In the genomic region with DNA sequence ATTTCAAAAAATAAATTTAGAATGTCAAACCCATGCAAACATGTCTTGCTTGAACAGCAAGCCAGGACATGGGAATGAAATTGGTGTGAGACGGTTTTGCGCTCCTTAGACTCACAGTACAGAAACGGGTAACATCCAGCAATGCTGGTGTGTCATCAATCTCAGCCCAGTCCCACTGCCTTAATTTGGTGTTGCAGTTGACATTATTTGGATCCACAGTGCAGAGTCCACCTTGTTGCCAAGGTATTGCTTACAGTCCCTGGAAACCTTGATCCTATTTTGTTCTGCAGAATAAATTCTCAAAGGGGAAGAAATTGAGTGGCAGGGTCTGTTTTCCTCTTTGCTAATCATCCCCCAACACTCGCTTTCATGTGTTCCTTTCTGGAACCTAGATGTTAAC, we compare ENCODE assay signal across 1 cellular context.
TF ChIP-seq lines count a peak whose summit lies in the region.

No MANE protein-coding gene starts in this region.

TF ChIP-seq in liver, 16 proteins besides CTCF, POLR2A, EP300 and RAD21 (continued from another document):
- TF ChIP-seq HNF4A (conservative IDR thresholded peaks at IDR 0.05) (peak; percentile 95 to 97), GABPA (IDR thresholded peaks at IDR 0.05 in 1 of 2, conservative IDR thresholded peaks at IDR 0.05 in 1 of 2) (no peak), FOXA1 (IDR thresholded peaks at IDR 0.05) (no peak), RXRA (IDR thresholded peaks at IDR 0.05) (peak; percentile 12 to 49), HNF4G (IDR thresholded peaks at IDR 0.05) (peak; percentile 81), NR2F2 (IDR thresholded peaks at IDR 0.05) (no peak), JUND (IDR thresholded peaks at IDR 0.05) (peak; percentile 25 to 75)
- TF ChIP-seq, protein P1, sequence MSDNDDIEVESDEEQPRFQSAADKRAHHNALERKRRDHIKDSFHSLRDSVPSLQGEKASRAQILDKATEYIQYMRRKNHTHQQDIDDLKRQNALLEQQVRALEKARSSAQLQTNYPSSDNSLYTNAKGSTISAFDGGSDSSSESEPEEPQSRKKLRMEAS (IDR thresholded peaks at IDR 0.05): peak; percentile 29
- TF ChIP-seq, protein P2, sequence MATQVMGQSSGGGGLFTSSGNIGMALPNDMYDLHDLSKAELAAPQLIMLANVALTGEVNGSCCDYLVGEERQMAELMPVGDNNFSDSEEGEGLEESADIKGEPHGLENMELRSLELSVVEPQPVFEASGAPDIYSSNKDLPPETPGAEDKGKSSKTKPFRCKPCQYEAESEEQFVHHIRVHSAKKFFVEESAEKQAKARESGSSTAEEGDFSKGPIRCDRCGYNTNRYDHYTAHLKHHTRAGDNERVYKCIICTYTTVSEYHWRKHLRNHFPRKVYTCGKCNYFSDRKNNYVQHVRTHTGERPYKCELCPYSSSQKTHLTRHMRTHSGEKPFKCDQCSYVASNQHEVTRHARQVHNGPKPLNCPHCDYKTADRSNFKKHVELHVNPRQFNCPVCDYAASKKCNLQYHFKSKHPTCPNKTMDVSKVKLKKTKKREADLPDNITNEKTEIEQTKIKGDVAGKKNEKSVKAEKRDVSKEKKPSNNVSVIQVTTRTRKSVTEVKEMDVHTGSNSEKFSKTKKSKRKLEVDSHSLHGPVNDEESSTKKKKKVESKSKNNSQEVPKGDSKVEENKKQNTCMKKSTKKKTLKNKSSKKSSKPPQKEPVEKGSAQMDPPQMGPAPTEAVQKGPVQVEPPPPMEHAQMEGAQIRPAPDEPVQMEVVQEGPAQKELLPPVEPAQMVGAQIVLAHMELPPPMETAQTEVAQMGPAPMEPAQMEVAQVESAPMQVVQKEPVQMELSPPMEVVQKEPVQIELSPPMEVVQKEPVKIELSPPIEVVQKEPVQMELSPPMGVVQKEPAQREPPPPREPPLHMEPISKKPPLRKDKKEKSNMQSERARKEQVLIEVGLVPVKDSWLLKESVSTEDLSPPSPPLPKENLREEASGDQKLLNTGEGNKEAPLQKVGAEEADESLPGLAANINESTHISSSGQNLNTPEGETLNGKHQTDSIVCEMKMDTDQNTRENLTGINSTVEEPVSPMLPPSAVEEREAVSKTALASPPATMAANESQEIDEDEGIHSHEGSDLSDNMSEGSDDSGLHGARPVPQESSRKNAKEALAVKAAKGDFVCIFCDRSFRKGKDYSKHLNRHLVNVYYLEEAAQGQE (IDR thresholded peaks at IDR 0.05): peak; percentile 24
TF ChIP-seq in liver: peak in this region for 9.
